ENCODE assay signal across 23 cellular contexts in the genomic region with DNA sequence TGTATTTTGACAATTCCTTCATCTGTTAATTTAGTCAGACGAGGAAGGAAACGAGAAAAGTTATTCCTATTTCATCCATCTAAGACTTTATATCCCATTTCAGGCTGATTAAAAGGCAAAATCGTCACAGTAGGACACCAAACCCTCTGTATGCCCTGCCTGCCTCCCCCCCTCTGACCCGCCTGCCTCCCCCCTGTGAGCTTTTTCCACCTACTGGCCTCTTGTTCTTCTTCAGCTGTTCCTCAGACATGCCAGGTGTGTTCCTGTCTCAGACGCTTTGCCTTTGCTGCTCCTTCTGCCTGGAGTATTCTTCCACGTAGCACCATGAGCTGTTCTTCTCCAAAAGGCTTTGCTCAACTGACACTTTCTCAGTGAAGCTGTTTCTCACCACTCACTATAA.
"Had no signal": no experiment of that assay in that cellular context is flagged by ENCODE, and none has a peak within 500 bp of the region (broad histone marks: within the 10 kb centered on the region; RNA-seq: fewer than 3 reads in every experiment).

No MANE protein-coding gene starts in this region.

- ATAC-seq: gastrocnemius medialis, heart right ventricle, left colon, left ventricle myocardium superior, sciatic nerve had no signal

- H3K27me3 ChIP-seq: dorsolateral prefrontal cortex, esophagus muscularis mucosa, gastrocnemius medialis, heart right ventricle, spleen, thyroid gland had no signal

- H3K27me3 Mint-ChIP-seq: naive B cell, type B pancreatic cell had no signal

- H3K27ac Mint-ChIP-seq: naive B cell, nephron, type B pancreatic cell had no signal

- DNase-seq: cortex of kidney; dorsolateral prefrontal cortex; effector CD8-positive, alpha-beta T cell; gastrocnemius medialis; heart right ventricle; hypothalamus; left colon; left ventricle myocardium superior; mesenchymal stem cell; midbrain; naive B cell; posterior cingulate gyrus; spleen; stimulated activated CD4-positive, alpha-beta T cell treated with anti-CD3 and anti-CD28 coated beads, Interleukin-15, amount 100 ng/mL, for 24 hours; stimulated activated CD4-positive, alpha-beta T cell treated with anti-CD3 and anti-CD28 coated beads, Interleukin-1b, Interleukin-23, amount 100 ng/mL, for 48 hours; stimulated activated CD4-positive, alpha-beta T cell treated with anti-CD3 and anti-CD28 coated beads, Interleukin-4, amount 100 ng/mL, for 24 hours; stimulated activated naive CD4-positive, alpha-beta T cell; thyroid gland had no signal

- H3K4me1 ChIP-seq: esophagus muscularis mucosa, gastrocnemius medialis, heart right ventricle, spleen had no signal

- H3K27ac ChIP-seq: dorsolateral prefrontal cortex, esophagus muscularis mucosa, gastrocnemius medialis, heart right ventricle, spleen, thyroid gland had no signal

- H3K9me3 Mint-ChIP-seq: naive B cell, nephron, type B pancreatic cell had no signal

- H3K36me3 Mint-ChIP-seq: type B pancreatic cell had no signal

- H3K9me3 ChIP-seq: esophagus muscularis mucosa, gastrocnemius medialis, heart right ventricle, spleen, thyroid gland had no signal

- H3K4me3 Mint-ChIP-seq: naive B cell, nephron, type B pancreatic cell had no signal

- H3K4me3 ChIP-seq: dorsolateral prefrontal cortex, esophagus muscularis mucosa, gastrocnemius medialis, heart right ventricle, lung, spleen, thyroid gland had no signal

- H3K36me3 ChIP-seq: esophagus muscularis mucosa, gastrocnemius medialis, heart right ventricle, spleen, thyroid gland had no signal
